In genomic region chr4:69309549-69310031, GRCh38 we compare ENCODE assay signal across 15 cellular contexts. TPM values are rescaled to one million over a fixed set of nuclear protein-coding genes. Genes with fewer than 3 reads are reported as not detected.
"Had no signal": no experiment of that assay in that cellular context is flagged by ENCODE, and none has a peak within 500 bp of the region (broad histone marks: within the 10 kb centered on the region; RNA-seq: fewer than 3 reads in every experiment).

No MANE protein-coding gene starts in this region.

RNA-seq across cellular contexts. Expression of gene UGT2B28, which starts 29.3 kb away (rescaled TPM):
- total RNA-seq: cardiac muscle cell; colonic mucosa; dermis microvascular lymphatic vessel endothelial cell; esophagus muscularis mucosa; foreskin keratinocyte; heart left ventricle; left lung; lower lobe of right lung; natural killer cell treated with Interleukin-12 subunit alpha and Interleukin-12 subunit beta and Interleukin-15 and Interleukin-18, amount 100 ng/mL, for 72 hours; osteoblast; posterior vena cava; spleen; T-helper 1 cell treated with Interleukin-12 subunit alpha and Interleukin-12 subunit beta and Interleukin-4 antibody, amounts not matched to agents 30 ng/mL and 1 ng/mL, for 36 hours; upper lobe of right lung had no signal
- polyA plus RNA-seq: adipose tissue, cardiac muscle cell, foreskin keratinocyte, heart left ventricle, spleen had no signal
